ENCODE assay signal across 12 cellular contexts in the genomic region with DNA sequence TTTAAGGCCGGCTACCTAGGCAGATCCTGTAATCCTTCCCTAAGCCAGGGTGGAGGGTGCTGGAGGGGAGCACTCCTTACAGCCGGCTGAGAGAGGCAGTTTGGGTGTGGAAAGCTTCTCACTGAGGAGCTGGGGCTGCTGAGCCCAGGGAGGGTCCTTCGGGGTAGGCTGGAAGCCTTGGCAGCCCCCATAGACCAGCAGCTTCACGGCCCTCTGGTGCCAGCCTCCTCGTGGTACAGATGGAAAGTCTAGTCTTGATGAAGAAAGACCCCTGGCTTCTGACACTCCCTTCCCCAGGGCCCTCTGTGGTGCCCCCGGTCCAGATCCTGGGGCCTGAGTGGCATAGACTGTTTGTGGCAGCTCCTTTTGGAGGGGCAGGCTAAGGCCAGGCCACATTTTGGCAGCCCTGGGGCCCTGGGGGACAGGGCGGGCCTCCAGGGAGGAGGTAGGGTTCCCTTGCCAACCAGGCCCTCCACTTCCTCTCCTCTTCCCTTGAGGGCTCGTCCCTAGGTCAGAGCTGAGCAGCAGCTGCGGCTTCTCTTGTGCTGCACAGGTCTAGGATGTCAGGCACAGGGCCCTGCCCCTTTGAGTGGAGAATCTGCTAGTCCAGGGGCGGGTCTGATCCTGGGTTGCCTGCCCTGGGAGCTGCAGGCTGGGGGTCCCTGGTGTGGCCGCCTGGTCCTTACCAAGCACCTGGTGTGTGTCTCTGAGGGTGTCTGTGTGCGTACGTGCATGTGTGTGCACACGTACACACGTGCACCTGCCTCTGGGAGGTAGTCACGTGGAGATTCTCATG. TPM values are rescaled to one million over a fixed set of nuclear protein-coding genes. Genes with fewer than 3 reads are reported as not detected.
DNase-seq lines count a peak whose midpoint lies in the region; ATAC-seq and TF ChIP-seq lines count a peak whose summit lies in the region.
"Had no signal": no experiment of that assay in that cellular context is flagged by ENCODE, and none has a peak within 500 bp of the region (broad histone marks: within the 10 kb centered on the region; RNA-seq: fewer than 3 reads in every experiment).

No MANE protein-coding gene starts in this region.

- H3K27ac ChIP-seq in Karpas-422 (ENCODE audit: low read length) = peak overlapping the region; percentile 93
- H3K27ac ChIP-seq in prostate gland = peak overlapping the region; percentile 31 to 45

- H3K4me1 Mint-ChIP-seq in activated naive CD8-positive, alpha-beta T cell treated with anti-CD3 and anti-CD28 coated beads, Interleukin-2, amount 50 U/mL, for 24 hours = peaks cover 36% of the 10 kb centered on the region

- no peaks in the 10 kb centered on the region for H3K9me2 ChIP-seq in Karpas-422 (replicated peaks; ENCODE audit: insufficient read depth, low read length)

- no peak for ATAC-seq in activated naive CD8-positive, alpha-beta T cell treated with anti-CD3 and anti-CD28 coated beads, Interleukin-2, amount 50 U/mL, for 24 hours
- ATAC-seq: A549, left lobe of liver had no signal

- peak overlapping the region; percentile 92 for H3K9ac ChIP-seq in Karpas-422 (ENCODE audit: low read length)

- H3K27me3 ChIP-seq in Karpas-422 (ENCODE audit: low read length) (no peaks in the 10 kb centered on the region), prostate gland (replicated peaks; ENCODE audit: insufficient read depth) (no peaks in the 10 kb centered on the region)

- no peak overlapping the region for H3K4me3 Mint-ChIP-seq in activated naive CD8-positive, alpha-beta T cell treated with anti-CD3 and anti-CD28 coated beads, Interleukin-2, amount 50 U/mL, for 24 hours

- no peak for TF ChIP-seq POLR2A in prostate gland (IDR thresholded peaks at IDR 0.05)

- H3K4me2 ChIP-seq in Karpas-422 (ENCODE audit: low read depth, low read length, poor library complexity, severe bottlenecking) = peak overlapping the region; percentile 97
- H3K4me2 ChIP-seq: A549 had no signal

- no peaks in the 10 kb centered on the region for H3K9me3 Mint-ChIP-seq in activated naive CD8-positive, alpha-beta T cell treated with anti-CD3 and anti-CD28 coated beads, Interleukin-2, amount 50 U/mL, for 24 hours

- peaks cover 24% of the 10 kb centered on the region; the same call in 1 of the 2 replicates for H4K20me1 ChIP-seq in Karpas-422 (ENCODE audit: insufficient read depth, low read depth, low read length)

- no peaks in the 10 kb centered on the region for H3K27me3 Mint-ChIP-seq in activated naive CD8-positive, alpha-beta T cell treated with anti-CD3 and anti-CD28 coated beads, Interleukin-2, amount 50 U/mL, for 24 hours

- intact Hi-C loops in prostate gland (cut with DNase I) = no loop called here

- DNase-seq in NCI-H187 (lab: John Stamatoyannopoulos, UW) (peak; percentile 18 to 39), NCI-H187 treated with DMSO at 0.1 percent for 48 hours (lab: John Stamatoyannopoulos, UW) (no peak), Karpas-422 (peak; percentile 94), prostate gland (ENCODE audit: low spot score) (no peak), CD1c-positive myeloid dendritic cell (ENCODE audit: extremely low spot score) (no peak), foreskin fibroblast (no peak), NCI-H69 (lab: John Stamatoyannopoulos, UW) (no peak)
- no peak for DNase-seq in activated naive CD8-positive, alpha-beta T cell treated with anti-CD3 and anti-CD28 coated beads, Interleukin-2, amount 50 U/mL, for 24 hours
- DNase-seq: amniotic stem cell had no signal

- peaks cover 63% of the 10 kb centered on the region for H3K79me2 ChIP-seq in Karpas-422 (ENCODE audit: low read length)

- H3K4me1 ChIP-seq in Karpas-422 (ENCODE audit: low read length) (peaks cover 44% of the 10 kb centered on the region), prostate gland (replicated peaks) (peaks cover 8% of the 10 kb centered on the region)

- H3K27ac Mint-ChIP-seq in activated naive CD8-positive, alpha-beta T cell treated with anti-CD3 and anti-CD28 coated beads, Interleukin-2, amount 50 U/mL, for 24 hours = peak overlapping the region; percentile 52

- H3K36me3 ChIP-seq in Karpas-422 (ENCODE audit: insufficient read depth, low read length) (peaks cover 8% of the 10 kb centered on the region), prostate gland (no peaks in the 10 kb centered on the region)

- H3K36me3 Mint-ChIP-seq in activated naive CD8-positive, alpha-beta T cell treated with anti-CD3 and anti-CD28 coated beads, Interleukin-2, amount 50 U/mL, for 24 hours (ENCODE audit: low read depth) = peaks cover 15% of the 10 kb centered on the region

- H3K4me3 ChIP-seq in Karpas-422 (ENCODE audit: low read length) = peak overlapping the region; percentile 92
- no peak overlapping the region for H3K4me3 ChIP-seq in prostate gland
- peak overlapping the region in 1 of 2 donors; percentile 49 for H3K4me3 ChIP-seq in foreskin fibroblast (ENCODE audit: low read depth in 1 of 2, low read length in 2 of 2)
- H3K4me3 ChIP-seq: A549 had no signal

- H3K9me3 ChIP-seq in Karpas-422 (ENCODE audit: low read length) (no peaks in the 10 kb centered on the region), prostate gland (no peaks in the 10 kb centered on the region)
- H3K9me3 ChIP-seq: A549 had no signal

- H2AFZ ChIP-seq in Karpas-422 (ENCODE audit: low read length) = no peak overlapping the region

- TF ChIP-seq CTCF in prostate gland (IDR thresholded peaks at IDR 0.05) (no peak), foreskin fibroblast (IDR thresholded peaks at IDR 0.05; ENCODE audit: low read depth, low read length) (no peak)

- 70% methylated on average over 14 of the region's 16 CpGs for WGBS in prostate gland

RNA-seq across cellular contexts. Expression of a gene that starts 4.8 kb away (rescaled TPM):
- total RNA-seq in Karpas-422 (2014; rRNA removed; shearing (Covaris generic); ENCODE audit: low replicate concordance) = 72.3 and 131 TPM in 2 replicates
- total RNA-seq in prostate gland = 10 to 100 TPM; 40.1 to 72.3 TPM

RNA-seq across cellular contexts. Expression of a gene that starts 5.0 kb away (rescaled TPM):
- total RNA-seq in Karpas-422 (2014; rRNA removed; shearing (Covaris generic); ENCODE audit: low replicate concordance) = not detected in 2 replicates
- total RNA-seq in prostate gland = not detected
- total RNA-seq: NCI-H460 had no signal

RNA-seq across cellular contexts. Expression of a gene that starts 31.5 kb away (rescaled TPM):
- total RNA-seq in Karpas-422 (2014; rRNA removed; shearing (Covaris generic); ENCODE audit: low replicate concordance) = 7.7 and 10.0 TPM in 2 replicates
- total RNA-seq in prostate gland = 10 to 100 TPM; 26.8 to 56.5 TPM

RNA-seq across cellular contexts. Expression of a gene that starts 43.4 kb away (rescaled TPM):
- 6.2 and 7.3 TPM in 2 replicates for total RNA-seq in Karpas-422 (2014; rRNA removed; shearing (Covaris generic); ENCODE audit: low replicate concordance)
- 10 to 100 TPM; 47.5 to 79.5 TPM for total RNA-seq in prostate gland

Comparison
In these comparisons a context has a peak if more than half of its experiments do, and no peak if none do; other contexts are left out.
1. DNase-seq: peak in NCI-H187 (2 of 2) and Karpas-422 (single experiment); none in NCI-H187 treated with DMSO at 0.1 percent for 48 hours (single experiment), activated naive CD8-positive, alpha-beta T cell treated with anti-CD3 and anti-CD28 coated beads, Interleukin-2, amount 50 U/mL, for 24 hours (single experiment), prostate gland (single experiment), CD1c-positive myeloid dendritic cell (single experiment), foreskin fibroblast (0 of 2) and NCI-H69 (single experiment).